In the genomic region with DNA sequence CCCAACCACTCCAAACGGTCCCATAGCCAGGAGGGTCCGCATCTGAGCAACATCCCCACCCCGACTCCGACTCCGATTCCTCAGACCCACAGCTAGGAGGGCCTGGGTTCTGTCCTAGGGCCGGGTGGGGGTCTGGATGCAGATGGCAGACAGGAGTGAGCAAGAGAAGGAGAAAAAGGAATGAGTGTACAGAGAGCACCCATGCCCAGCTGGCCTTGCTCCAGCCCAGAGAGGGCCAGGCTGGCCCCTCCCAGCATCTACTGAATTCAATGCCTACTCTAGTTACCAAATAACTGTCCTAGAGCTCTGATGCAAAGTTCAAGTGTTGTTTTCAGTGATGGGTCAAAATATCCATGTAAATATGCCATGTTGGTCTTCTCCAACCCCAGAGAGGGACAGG, we compare ENCODE assay signal across 23 cellular contexts. TPM values are rescaled to one million over a fixed set of nuclear protein-coding genes. Genes with fewer than 3 reads are reported as not detected.
DNase-seq lines count a peak whose midpoint lies in the region; ATAC-seq and TF ChIP-seq lines count a peak whose summit lies in the region.
"Had no signal": no experiment of that assay in that cellular context is flagged by ENCODE, and none has a peak within 500 bp of the region (broad histone marks: within the 10 kb centered on the region; RNA-seq: fewer than 3 reads in every experiment).

No MANE protein-coding gene starts in this region.

- peak overlapping the region; percentile 72 for H3K27ac Mint-ChIP-seq in T-helper 1 cell treated with Interleukin-12 subunit alpha and Interleukin-12 subunit beta and Interleukin-4 antibody, amounts not matched to agents 30 μg/mL and 1 μg/mL, for 36 hours
- H3K27ac Mint-ChIP-seq: CD4-positive, alpha-beta T cell; neural progenitor cell; WTC11 had no signal

- H3K9me3 ChIP-seq in BLaER1, result no peaks in the 10 kb centered on the region
- H3K9me3 ChIP-seq in mammary epithelial cell (replicated peaks; ENCODE audit: insufficient read depth, low read length), result no peaks in the 10 kb centered on the region
- H3K9me3 ChIP-seq in thyroid gland, result no peaks in the 10 kb centered on the region
- peaks cover 2% of the 10 kb centered on the region for H3K9me3 ChIP-seq in trophoblast cell (ENCODE audit: insufficient read depth, low read depth, low read length)
- H3K9me3 ChIP-seq: lower lobe of right lung, upper lobe of left lung had no signal

- dilution Hi-C loops in mammary epithelial cell (cut with HindIII; ENCODE audit: low sequenced_read_pairs), result loop anchor here (10.0 kb wide), 1 partner anchor 101 kb away; a partner anchor contains a TSS

- H4K12ac ChIP-seq in trophoblast cell (ENCODE audit: low read depth, low read length), result no peak overlapping the region

- intact Hi-C loops in mammary epithelial cell (cut with micrococcal nuclease) (loop anchor here (1.0 to 5.0 kb wide), 4 partner anchors 12 to 303 kb away; a partner anchor contains a TSS), thyroid gland (cut with DNase I) (no loop called here)

- H3K9me3 Mint-ChIP-seq in T-helper 1 cell treated with Interleukin-12 subunit alpha and Interleukin-12 subunit beta and Interleukin-4 antibody, amounts not matched to agents 30 μg/mL and 1 μg/mL, for 36 hours, result no peaks in the 10 kb centered on the region
- H3K9me3 Mint-ChIP-seq: CD4-positive, alpha-beta T cell; neural progenitor cell; WTC11 had no signal

- peak overlapping the region; percentile 45 for H3K4me2 ChIP-seq in BLaER1
- H3K4me2 ChIP-seq in mammary epithelial cell (ENCODE audit: insufficient read depth, low read depth, low read length), result peak overlapping the region; percentile 55
- no peak overlapping the region for H3K4me2 ChIP-seq in trophoblast cell (ENCODE audit: low read length)
- H3K4me2 ChIP-seq: neural progenitor cell had no signal

- ATAC-seq in left lobe of liver, result peak; percentile 64
- ATAC-seq in HG03378 (IDR thresholded peaks at IDR 0.05; ENCODE audit: unreplicated experiment), result no peak
- ATAC-seq: sciatic nerve, WTC11 had no signal

- no peaks in the 10 kb centered on the region for H3K79me1 ChIP-seq in trophoblast cell (ENCODE audit: low read length)

- no peak overlapping the region for H2BK5ac ChIP-seq in trophoblast cell (ENCODE audit: low read depth, low read length, poor library complexity)

- H2BK12ac ChIP-seq in trophoblast cell (ENCODE audit: low read length), result no peak overlapping the region

- H3K23ac ChIP-seq in trophoblast cell (ENCODE audit: low read length), result no peak overlapping the region

- H3K9ac ChIP-seq in BLaER1, result no peak overlapping the region
- H3K9ac ChIP-seq in mammary epithelial cell (ENCODE audit: insufficient read depth, low read length), result no peak overlapping the region
- no peak overlapping the region for H3K9ac ChIP-seq in trophoblast cell (ENCODE audit: low read length)
- H3K9ac ChIP-seq: neural progenitor cell had no signal

- H3K4me1 ChIP-seq in BLaER1, result peaks cover 36% of the 10 kb centered on the region
- peaks cover 41% of the 10 kb centered on the region for H3K4me1 ChIP-seq in mammary epithelial cell (ENCODE audit: insufficient read depth, low read length)
- peaks cover 0 to 5% of the 10 kb centered on the region in 2 donors for H3K4me1 ChIP-seq in thyroid gland
- H3K4me1 ChIP-seq in trophoblast cell (ENCODE audit: control insufficient read depth in 1 of 2, insufficient read depth in 2 of 2, low read length in 2 of 2), result no peaks in the 10 kb centered on the region
- H3K4me1 ChIP-seq: lower lobe of right lung, neural progenitor cell had no signal

- in situ Hi-C loops in mammary epithelial cell (cut with MboI; ENCODE audit: low sequenced_read_pairs in 2 of 2), result loop anchor here in 1 of 2 donors (25.0 kb wide), 1 partner anchor 298 kb away; a partner anchor contains a TSS

- no peak for TF ChIP-seq POLR2A in thyroid gland (IDR thresholded peaks at IDR 0.05)

- no peak overlapping the region for H3K4me3 ChIP-seq in BLaER1
- H3K4me3 ChIP-seq in mammary epithelial cell (replicated peaks in 1 of 3; ENCODE audit: insufficient read depth in 1 of 3, low read depth in 2 of 3, low read length in 3 of 3), result no peak overlapping the region
- H3K4me3 ChIP-seq in thyroid gland (replicated peaks in 1 of 3), result no peak overlapping the region
- no peak overlapping the region for H3K4me3 ChIP-seq in trophoblast cell (ENCODE audit: low read depth, low read length)
- H3K4me3 ChIP-seq: lower lobe of right lung, neural progenitor cell, upper lobe of left lung had no signal

- H3K36me3 ChIP-seq in BLaER1, result no peaks in the 10 kb centered on the region
- peaks cover 22% of the 10 kb centered on the region for H3K36me3 ChIP-seq in mammary epithelial cell (ENCODE audit: insufficient read depth, low read length)
- H3K36me3 ChIP-seq in thyroid gland, result no peaks in the 10 kb centered on the region
- H3K36me3 ChIP-seq in trophoblast cell (ENCODE audit: control insufficient read depth in 1 of 2, insufficient read depth in 2 of 2, low read length in 2 of 2), result no peaks in the 10 kb centered on the region
- H3K36me3 ChIP-seq: neural progenitor cell had no signal

- BruUV-seq in mammary epithelial cell (replicated peaks; lab: Mats Ljungman, UMichigan), result no TSS peak

- H2AK5ac ChIP-seq in trophoblast cell (ENCODE audit: low read length), result no peak overlapping the region

- no peak for DNase-seq in T-helper 1 cell
- peak; percentile 58 for DNase-seq in mammary epithelial cell
- DNase-seq in left lobe of liver (ENCODE audit: low spot score), result no peak
- DNase-seq in thyroid gland, result no peak
- DNase-seq in trophoblast cell, result no peak
- DNase-seq: activated CD8-positive, alpha-beta memory T cell treated with anti-CD3 and anti-CD28 coated beads for 24 hours; brain microvascular endothelial cell; CD4-positive, alpha-beta T cell; effector CD8-positive, alpha-beta T cell; HCEC 1CT; lower lobe of right lung; NCI-H1092; NCI-H774; stimulated activated CD4-positive, alpha-beta T cell treated with anti-CD3 and anti-CD28 coated beads, Interleukin-15, amount 100 ng/mL, for 24 hours; T1000; upper lobe of left lung had no signal

- CTCF ChIA-PET in mammary epithelial cell (lab: Charles Lee; ENCODE audit: low non-redundant PET), result no interaction called here

- TF ChIP-seq CTCF in mammary epithelial cell (conservative IDR thresholded peaks at IDR 0.05 in 1 of 2, IDR thresholded peaks at IDR 0.05 in 1 of 2; ENCODE audit: extremely low read depth in 1 of 2, insufficient read depth in 1 of 2, low read depth in 1 of 2, low read length in 2 of 2) (no peak), thyroid gland (IDR thresholded peaks at IDR 0.05) (no peak)

- no peak overlapping the region for H4K8ac ChIP-seq in trophoblast cell (ENCODE audit: low read depth, low read length)

- H2AFZ ChIP-seq in mammary epithelial cell (ENCODE audit: low read depth, low read length) (peak overlapping the region; percentile 9), trophoblast cell (ENCODE audit: insufficient read depth, low read length, poor library complexity) (no peak overlapping the region)
- H2AFZ ChIP-seq: neural progenitor cell had no signal

- H2BK120ac ChIP-seq in trophoblast cell (ENCODE audit: insufficient read depth, low read length, poor library complexity), result no peak overlapping the region

- no peaks in the 10 kb centered on the region for H3K27me3 ChIP-seq in BLaER1
- H3K27me3 ChIP-seq in mammary epithelial cell (ENCODE audit: insufficient read depth, low read length), result no peaks in the 10 kb centered on the region
- no peaks in the 10 kb centered on the region for H3K27me3 ChIP-seq in thyroid gland
- no peaks in the 10 kb centered on the region for H3K27me3 ChIP-seq in trophoblast cell (ENCODE audit: insufficient read depth, low read length)
- H3K27me3 ChIP-seq: brain microvascular endothelial cell, neural progenitor cell, upper lobe of left lung had no signal

- no peak overlapping the region for H4K91ac ChIP-seq in trophoblast cell (ENCODE audit: low read depth, low read length)

- no peak overlapping the region for H3K18ac ChIP-seq in trophoblast cell (ENCODE audit: low read length)

- peaks cover 50% of the 10 kb centered on the region for H3K36me3 Mint-ChIP-seq in T-helper 1 cell treated with Interleukin-12 subunit alpha and Interleukin-12 subunit beta and Interleukin-4 antibody, amounts not matched to agents 30 μg/mL and 1 μg/mL, for 36 hours (ENCODE audit: low read depth)
- H3K36me3 Mint-ChIP-seq: neural progenitor cell, WTC11 had no signal

- peaks cover 70% of the 10 kb centered on the region for H3K4me1 Mint-ChIP-seq in T-helper 1 cell treated with Interleukin-12 subunit alpha and Interleukin-12 subunit beta and Interleukin-4 antibody, amounts not matched to agents 30 μg/mL and 1 μg/mL, for 36 hours (ENCODE audit: low read depth)
- H3K4me1 Mint-ChIP-seq: neural progenitor cell, WTC11 had no signal

- H3K27ac ChIP-seq in BLaER1, result no peak overlapping the region
- peak overlapping the region; percentile 76 for H3K27ac ChIP-seq in mammary epithelial cell (ENCODE audit: insufficient read depth, low read depth, low read length)
- no peak overlapping the region for H3K27ac ChIP-seq in thyroid gland
- no peak overlapping the region for H3K27ac ChIP-seq in trophoblast cell (ENCODE audit: low read depth, low read length)
- H3K27ac ChIP-seq: 22Rv1, brain microvascular endothelial cell, lower lobe of right lung, neural progenitor cell, upper lobe of left lung had no signal

- no peaks in the 10 kb centered on the region for H3K27me3 Mint-ChIP-seq in T-helper 1 cell treated with Interleukin-12 subunit alpha and Interleukin-12 subunit beta and Interleukin-4 antibody, amounts not matched to agents 30 μg/mL and 1 μg/mL, for 36 hours (ENCODE audit: low read depth)
- H3K27me3 Mint-ChIP-seq: CD4-positive, alpha-beta T cell had no signal

- H4K20me1 ChIP-seq in BLaER1 (peaks cover 7% of the 10 kb centered on the region; the same call in 1 of the 2 replicates), mammary epithelial cell (ENCODE audit: insufficient read depth, low read length) (no peaks in the 10 kb centered on the region)

- H3K79me2 ChIP-seq in mammary epithelial cell (ENCODE audit: insufficient read depth, low read length) (peaks cover 38% of the 10 kb centered on the region), trophoblast cell (ENCODE audit: control insufficient read depth, insufficient read depth, low read length, poor library complexity) (no peaks in the 10 kb centered on the region)

- no peak overlapping the region for H3K4ac ChIP-seq in trophoblast cell (ENCODE audit: low read depth, low read length)

- 71% methylated on average over 6 of the region's 6 CpGs for WGBS in mammary epithelial cell (ENCODE audit: low coverage, missing lambda C conversion rate)
- WGBS in thyroid gland, 2 donors, result 88 to 93% methylated on average over 6 of the region's 6 CpGs
- WGBS in trophoblast cell (ENCODE audit: extremely low coverage, insufficient coverage, insufficient read length), result no CpG with 5 or more reads among the region's 6 CpGs

- no peak overlapping the region for H3K14ac ChIP-seq in trophoblast cell (ENCODE audit: low read length)

- H3K4me3 Mint-ChIP-seq in T-helper 1 cell treated with Interleukin-12 subunit alpha and Interleukin-12 subunit beta and Interleukin-4 antibody, amounts not matched to agents 30 μg/mL and 1 μg/mL, for 36 hours, result no peak overlapping the region
- H3K4me3 Mint-ChIP-seq: CD4-positive, alpha-beta T cell; neural progenitor cell; WTC11 had no signal

RNA-seq across cellular contexts. Expression of a gene that starts 40.8 kb away (rescaled TPM):
- total RNA-seq in mammary epithelial cell (10 to 100 TPM; 71.8 to 89.5 TPM), left lobe of liver (0.28 TPM), thyroid gland (1 to 10 TPM; 3.5 to 5.2 (median 3.9) TPM)
- polyA plus RNA-seq in mammary epithelial cell, result 105 TPM
- 129 TPM for polyA minus RNA-seq in mammary epithelial cell
- 0.56 and 0.60 TPM in 2 replicates for polyA plus RNA-seq in trophoblast cell (2013)

RNA-seq across cellular contexts. Expression of a gene that starts 44.3 kb away (rescaled TPM):
- 10 to 100 TPM; 17.7 to 72.1 TPM for total RNA-seq in mammary epithelial cell
- 30.5 TPM for polyA plus RNA-seq in mammary epithelial cell
- 96.1 TPM for polyA minus RNA-seq in mammary epithelial cell
- total RNA-seq in left lobe of liver, result 8.1 TPM
- 10 to 100 TPM; 44.5 to 61.9 (median 52.6) TPM for total RNA-seq in thyroid gland
- polyA plus RNA-seq in trophoblast cell (2013), result 47.8 and 51.3 TPM in 2 replicates

Comparison
In these comparisons a context has a peak if more than half of its experiments do, and no peak if none do; other contexts are left out.
1. RNA of a gene that starts 40.8 kb away (total RNA-seq): 71.8 to 89.5 TPM in mammary epithelial cell; 3.5 to 5.2 TPM in thyroid gland and 0.28 TPM in left lobe of liver (single experiment); every median in the first group is over 10 times any median in the second.